Comparison of ENCODE assay signal across 21 cellular contexts in the genomic region with DNA sequence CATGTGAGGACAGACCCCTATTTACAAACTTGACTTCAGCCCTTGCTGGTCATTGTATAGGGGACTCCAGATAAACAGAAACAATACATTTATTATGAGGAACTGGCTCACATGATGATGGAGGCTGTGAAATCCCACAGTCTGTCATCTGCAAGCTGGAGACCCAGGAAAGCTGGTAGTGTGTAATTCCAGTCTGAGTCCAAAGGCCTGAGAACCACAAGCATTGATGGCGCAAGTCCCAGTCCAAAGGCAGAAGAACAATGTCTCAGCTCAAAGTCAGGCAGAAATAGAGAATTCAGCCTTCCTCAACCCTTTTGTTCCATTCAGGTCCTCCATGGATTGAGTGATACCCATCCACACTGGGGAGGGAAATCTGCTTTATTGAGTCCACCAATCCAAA. TPM values are rescaled to one million over a fixed set of nuclear protein-coding genes. Genes with fewer than 3 reads are reported as not detected.
"Had no signal": no experiment of that assay in that cellular context is flagged by ENCODE, and none has a peak within 500 bp of the region (broad histone marks: within the 10 kb centered on the region; RNA-seq: fewer than 3 reads in every experiment).

No MANE protein-coding gene starts in this region.

- ATAC-seq: SK-N-SH treated with all-trans-retinoic acid at 6 μM for 48 hours had no signal

- H3K4me3 ChIP-seq: MG63 had no signal

- H3K27me3 ChIP-seq: MG63 had no signal

- DNase-seq: IMR-90, Karpas-422, KG1, MG63, NCI-H1092 treated with DMSO at 0.1 percent for 48 hours, NCI-H1436, NCI-H187, NCI-H2029, NCI-H2081 treated with DMSO at 0.1 percent for 48 hours, NCI-H2171, NCI-H226, NCI-H446, NCI-H510A, NCI-H524 treated with DMSO at 0.1 percent for 48 hours, NCI-H69, NCI-H774, Right ventricle myocardium superior, RPMI8226, SIG-M5 had no signal

- H3K36me3 ChIP-seq: MG63 had no signal

- H3K9me3 ChIP-seq: MG63 had no signal

RNA-seq across cellular contexts. Expression of a gene that starts 28.1 kb away (rescaled TPM):
- total RNA-seq: HT-29, IMR-90, Right ventricle myocardium superior had no signal
- polyA plus RNA-seq: IMR-90 had no signal
